15 cellular contexts compared by ENCODE assay signal in the genomic region with DNA sequence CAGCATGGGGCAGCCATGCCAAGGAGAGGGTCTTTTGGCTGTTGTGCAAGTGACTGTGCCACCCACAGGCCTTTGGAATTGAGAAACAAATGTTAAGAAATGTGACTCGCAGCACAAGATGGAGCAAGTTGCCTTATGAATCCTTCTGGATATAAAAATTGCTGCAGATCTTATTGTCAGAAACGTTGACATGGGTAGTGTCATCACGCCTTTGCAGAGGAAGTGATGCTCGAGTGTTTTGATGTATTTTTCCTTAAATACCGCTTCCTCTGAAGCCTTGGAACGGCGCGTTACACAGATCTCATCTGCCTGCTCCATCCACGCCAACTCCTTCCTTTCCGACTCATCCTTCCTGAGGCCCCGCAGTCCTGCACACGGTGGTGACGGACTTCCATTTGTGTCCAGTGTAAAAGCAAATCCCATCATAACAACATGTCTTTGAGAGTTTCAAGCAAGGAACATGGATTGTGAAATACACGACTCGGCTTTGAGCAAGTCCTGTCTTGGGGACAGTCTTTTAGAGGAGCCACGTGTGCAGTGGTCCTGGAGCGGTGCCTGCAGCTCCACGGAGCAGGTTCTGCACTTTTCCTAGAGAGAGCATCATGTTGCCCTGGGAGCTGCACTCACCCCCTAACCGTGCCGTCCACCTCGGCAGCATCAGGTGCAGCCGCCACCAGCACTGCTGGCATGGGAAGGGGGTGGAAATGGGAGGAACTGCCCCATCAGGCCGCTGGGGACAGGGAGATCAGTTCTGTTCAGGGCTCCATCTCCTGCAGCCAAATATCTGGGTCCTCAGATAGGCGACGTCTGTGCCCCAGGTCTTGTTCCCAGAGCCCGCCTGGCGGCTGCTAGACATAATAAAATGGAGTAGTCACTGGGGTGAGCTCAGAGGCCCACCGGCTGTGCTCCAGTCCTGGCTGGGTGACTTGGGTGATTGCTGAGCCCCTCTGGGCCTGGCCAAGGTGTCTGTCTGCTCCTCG. TPM values are rescaled to one million over a fixed set of nuclear protein-coding genes. Genes with fewer than 3 reads are reported as not detected.
DNase-seq lines count a peak whose midpoint lies in the region; ATAC-seq and TF ChIP-seq lines count a peak whose summit lies in the region.
"Had no signal": no experiment of that assay in that cellular context is flagged by ENCODE, and none has a peak within 500 bp of the region (broad histone marks: within the 10 kb centered on the region; RNA-seq: fewer than 3 reads in every experiment).

No MANE protein-coding gene starts in this region.

- H3K79me1 ChIP-seq in mesendoderm (ENCODE audit: low read length) = no peaks in the 10 kb centered on the region

- DNase-seq in NOMO-1 (lab: John Stamatoyannopoulos, UW; ENCODE audit: unreplicated experiment in 2 of 2) (peak; percentile 79 to 92), choroid plexus epithelial cell (ENCODE audit: low read depth) (peak; percentile 34), mesendoderm (no peak), epidermal melanocyte (ENCODE audit: insufficient read length, low spot score) (no peak), cerebellar nuclear complex (lab: John Stamatoyannopoulos, UW) (no peak)
- DNase-seq in activated CD4-positive, alpha-beta T cell treated with anti-CD3 and anti-CD28 coated beads, Interleukin-2, amount 50 U/mL, for 4 hours = no peak
- DNase-seq: activated CD4-positive, alpha-beta memory T cell treated with anti-CD3 and anti-CD28 coated beads for 36 hours; cortex of kidney; GF-D8; ovary had no signal

- no peak for ATAC-seq in GM21423 (IDR thresholded peaks at IDR 0.05; ENCODE audit: unreplicated experiment)
- ATAC-seq: stimulated activated memory B cell treated with anti-CD40 and anti-IgM and Interleukin-4, amounts not matched to agents 10 μg/mL and 1 μg/mL and 100 μg/mL, for 72 hours had no signal

- no peak overlapping the region for H3K9ac ChIP-seq in mesendoderm (ENCODE audit: low read length)

- H3K27ac ChIP-seq in C4-2B = peak overlapping the region; percentile 66
- H3K27ac ChIP-seq in mesendoderm (ENCODE audit: low read depth, low read length) = no peak overlapping the region
- H3K27ac ChIP-seq: ovary had no signal

- WGBS in mesendoderm (ENCODE audit: extremely low coverage, insufficient coverage, low lambda C conversion rate) = no CpG with 5 or more reads among the region's 29 CpGs

- no peak overlapping the region for H3K18ac ChIP-seq in mesendoderm (ENCODE audit: low read length)

- no peak overlapping the region for H2BK120ac ChIP-seq in mesendoderm (ENCODE audit: low read depth, low read length)

- H3K4me1 ChIP-seq in mesendoderm (ENCODE audit: control insufficient read depth, low read depth, low read length) = peaks cover 1% of the 10 kb centered on the region

- peak overlapping the region; percentile 6 for H3K56ac ChIP-seq in mesendoderm (ENCODE audit: low read length)

- H2AK5ac ChIP-seq in mesendoderm (ENCODE audit: low read length) = no peak overlapping the region

- H3K36me3 ChIP-seq in mesendoderm (ENCODE audit: control insufficient read depth, insufficient read depth, low read length) = no peaks in the 10 kb centered on the region
- H3K36me3 ChIP-seq: heart left ventricle, left ventricle myocardium inferior, ovary had no signal

- no peak for TF ChIP-seq CTCF in C4-2B (conservative IDR thresholded peaks at IDR 0.05)
- no peak for TF ChIP-seq CTCF in choroid plexus epithelial cell (conservative IDR thresholded peaks at IDR 0.05; ENCODE audit: low read depth, low read length)

- no peak overlapping the region for H3K4me2 ChIP-seq in mesendoderm (ENCODE audit: low read length)

- no peak overlapping the region for H3K23ac ChIP-seq in mesendoderm (ENCODE audit: low read length)

- H3K79me2 ChIP-seq in mesendoderm (ENCODE audit: control insufficient read depth, insufficient read depth, low read length) = no peaks in the 10 kb centered on the region

- no peak overlapping the region for H2BK15ac ChIP-seq in mesendoderm (replicated peaks; ENCODE audit: low read depth)

- no peak overlapping the region for H4K5ac ChIP-seq in mesendoderm (ENCODE audit: low read length)

- H3K4me3 ChIP-seq in choroid plexus epithelial cell (ENCODE audit: low read depth, low read length) (no peak overlapping the region), mesendoderm (ENCODE audit: low read length) (no peak overlapping the region)
- H3K4me3 ChIP-seq: heart left ventricle, ovary had no signal

- H2BK5ac ChIP-seq in mesendoderm (ENCODE audit: low read length) = no peak overlapping the region

- no peak overlapping the region for H4K8ac ChIP-seq in mesendoderm (ENCODE audit: low read depth, low read length)

- no peaks in the 10 kb centered on the region for H3K27me3 ChIP-seq in mesendoderm (ENCODE audit: insufficient read depth, low read length, poor library complexity)
- H3K27me3 ChIP-seq: heart left ventricle, ovary had no signal

- no peak overlapping the region for H3K4ac ChIP-seq in mesendoderm (ENCODE audit: low read depth, low read length)

RNA-seq across cellular contexts. Expression of a gene that starts 15.2 kb away (rescaled TPM):
- polyA plus RNA-seq in mesendoderm (2013, experiment 1 of 2) = 0.25 TPM
- polyA plus RNA-seq in mesendoderm (2013, experiment 2 of 2) = 0.10 TPM

Comparison
In these comparisons a context has a peak if more than half of its experiments do, and no peak if none do; other contexts are left out.
1. DNase-seq: peak in NOMO-1 (2 of 2) and choroid plexus epithelial cell (single experiment); none in mesendoderm (single experiment), epidermal melanocyte (single experiment), activated CD4-positive, alpha-beta T cell treated with anti-CD3 and anti-CD28 coated beads, Interleukin-2, amount 50 U/mL, for 4 hours (0 of 2) and cerebellar nuclear complex (0 of 2).